ENCODE assay signal across 14 cellular contexts in genomic region chr9:110114086-110114887, GRCh38.
DNase-seq lines count a peak whose midpoint lies in the region; ATAC-seq and TF ChIP-seq lines count a peak whose summit lies in the region.
"Had no signal": no experiment of that assay in that cellular context is flagged by ENCODE, and none has a peak within 500 bp of the region (broad histone marks: within the 10 kb centered on the region; RNA-seq: fewer than 3 reads in every experiment).

No MANE protein-coding gene starts in this region.

- H3K27me3 Mint-ChIP-seq in chondrocyte (ENCODE audit: low read depth), result no peaks in the 10 kb centered on the region
- H3K27me3 Mint-ChIP-seq: activated B cell treated with CpG ODN at 0.5 μM for 24 hours had no signal

- H3K9me3 Mint-ChIP-seq in chondrocyte (ENCODE audit: low read depth), result no peaks in the 10 kb centered on the region
- H3K9me3 Mint-ChIP-seq: activated B cell treated with CpG ODN at 0.5 μM for 24 hours had no signal

- H3K36me3 ChIP-seq in left ventricle myocardium inferior (no peaks in the 10 kb centered on the region), lower lobe of right lung (no peaks in the 10 kb centered on the region), HAP-1 (replicated peaks) (no peaks in the 10 kb centered on the region), adrenal gland (replicated peaks in 1 of 2) (no peaks in the 10 kb centered on the region), transverse colon (no peaks in the 10 kb centered on the region)
- H3K36me3 ChIP-seq: thyroid gland had no signal

- H3K4me1 Mint-ChIP-seq in chondrocyte (ENCODE audit: low read depth), result peaks cover 45% of the 10 kb centered on the region

- 75 to 79% (median 77%) methylated on average over 11 of the region's 11 CpGs for WGBS in adrenal gland, 4 donors
- WGBS in transverse colon (ENCODE audit: low coverage in 1 of 2), 2 donors, result 65 to 77% methylated on average over 6 to 11 of the region's 11 CpGs

- peak overlapping the region; percentile 96 for H3K27ac Mint-ChIP-seq in chondrocyte (ENCODE audit: unreplicated experiment)
- H3K27ac Mint-ChIP-seq: activated B cell treated with CpG ODN at 0.5 μM for 24 hours had no signal

- H3K4me3 ChIP-seq in left ventricle myocardium inferior, result peak overlapping the region; percentile 33
- no peak overlapping the region for H3K4me3 ChIP-seq in lower lobe of right lung
- H3K4me3 ChIP-seq in HAP-1, result no peak overlapping the region
- H3K4me3 ChIP-seq in adrenal gland, result no peak overlapping the region
- H3K4me3 ChIP-seq in transverse colon, result no peak overlapping the region
- H3K4me3 ChIP-seq: SJSA1, thyroid gland had no signal

- H3K9me3 ChIP-seq in left ventricle myocardium inferior (replicated peaks) (no peaks in the 10 kb centered on the region), lower lobe of right lung (no peaks in the 10 kb centered on the region), HAP-1 (no peaks in the 10 kb centered on the region), adrenal gland (replicated peaks in 1 of 3) (no peaks in the 10 kb centered on the region), transverse colon (no peaks in the 10 kb centered on the region)
- H3K9me3 ChIP-seq: SJSA1, thyroid gland had no signal

- H3K27ac ChIP-seq in left ventricle myocardium inferior (replicated peaks) (peak overlapping the region; percentile 72), lower lobe of right lung (peak overlapping the region; percentile 46), adrenal gland (peak overlapping the region in 1 of 5 donors; percentile 63), transverse colon (no peak overlapping the region)
- H3K27ac ChIP-seq: SJSA1 had no signal

- TF ChIP-seq CTCF in left ventricle myocardium inferior (IDR thresholded peaks at IDR 0.05; ENCODE audit: borderline replicate concordance) (no peak), chondrocyte (IDR thresholded peaks at IDR 0.05) (no peak), lower lobe of right lung (IDR thresholded peaks at IDR 0.05) (no peak), adrenal gland (IDR thresholded peaks at IDR 0.05) (no peak), transverse colon (IDR thresholded peaks at IDR 0.05) (no peak)

- DNase-seq in left ventricle myocardium inferior (no peak), cardiac septum (ENCODE audit: low spot score) (no peak), chondrocyte (ENCODE audit: low spot score) (no peak), lower lobe of right lung (no peak), HAP-1 (ENCODE audit: low spot score in 2 of 2) (no peak), UCSD-AML1 (lab: John Stamatoyannopoulos, UW; ENCODE audit: unreplicated experiment) (no peak), adrenal gland (no peak), transverse colon (no peak)
- DNase-seq: ACHN, activated B cell treated with CpG ODN at 0.5 μM for 24 hours, DMS 273 treated with DMSO at 0.1 percent for 48 hours, NCI-H187 treated with DMSO at 0.1 percent for 48 hours, thyroid gland had no signal

- no peak for TF ChIP-seq EP300 in transverse colon (IDR thresholded peaks at IDR 0.05; ENCODE audit: low read depth)

- TF ChIP-seq POLR2A in adrenal gland (IDR thresholded peaks at IDR 0.05), result no peak
- TF ChIP-seq POLR2A in transverse colon (IDR thresholded peaks at IDR 0.05), result no peak

- H3K4me1 ChIP-seq in left ventricle myocardium inferior (peaks cover 83% of the 10 kb centered on the region), lower lobe of right lung (peaks cover 47% of the 10 kb centered on the region), HAP-1 (no peaks in the 10 kb centered on the region), adrenal gland (replicated peaks in 1 of 2) (peaks cover 0 to 20% of the 10 kb centered on the region in 2 donors), transverse colon (peaks cover 5 to 19% (median 12%) of the 10 kb centered on the region in 4 donors)

- in situ Hi-C loops in HAP-1 (cut with MboI; ENCODE audit: low sequenced_read_pairs), result no loop called here
- in situ Hi-C loops in transverse colon (cut with MboI; ENCODE audit: low pct_ligation_motif_present in 1 of 4, low pct_unique_long_range_greater_than_20kb in 1 of 4, low sequenced_read_pairs in 3 of 4), result no loop called here

- H3K27me3 ChIP-seq in left ventricle myocardium inferior (ENCODE audit: low read depth) (no peaks in the 10 kb centered on the region), lower lobe of right lung (ENCODE audit: low read depth) (no peaks in the 10 kb centered on the region), HAP-1 (ENCODE audit: low read depth) (no peaks in the 10 kb centered on the region), adrenal gland (no peaks in the 10 kb centered on the region), transverse colon (no peaks in the 10 kb centered on the region)
- H3K27me3 ChIP-seq: SJSA1, thyroid gland had no signal

- no peak for ATAC-seq in lower lobe of right lung

- intact Hi-C loops in left ventricle myocardium inferior (cut with micrococcal nuclease), result no loop called here
- intact Hi-C loops in cardiac septum (cut with DNase I), result no loop called here
- intact Hi-C loops in lower lobe of right lung (cut with DNase I), result no loop called here
- intact Hi-C loops in adrenal gland (cut with DNase I), result no loop called here
- intact Hi-C loops in transverse colon (cut with DNase I; ENCODE audit: low total_unique reads), result no loop called here

- peak overlapping the region; percentile 11 for H3K4me3 Mint-ChIP-seq in chondrocyte (ENCODE audit: unreplicated experiment)
- H3K4me3 Mint-ChIP-seq: activated B cell treated with CpG ODN at 0.5 μM for 24 hours had no signal

- no peaks in the 10 kb centered on the region for H3K36me3 Mint-ChIP-seq in chondrocyte (ENCODE audit: low read depth)

Comparison
In these comparisons a context has a peak if more than half of its experiments do, and no peak if none do; other contexts are left out.
1. H3K27ac ChIP-seq: peak in left ventricle myocardium inferior (single experiment) and lower lobe of right lung (single experiment); none in transverse colon (0 of 4).